Comparison of ENCODE assay signal across 1 cellular context in the genomic region with DNA sequence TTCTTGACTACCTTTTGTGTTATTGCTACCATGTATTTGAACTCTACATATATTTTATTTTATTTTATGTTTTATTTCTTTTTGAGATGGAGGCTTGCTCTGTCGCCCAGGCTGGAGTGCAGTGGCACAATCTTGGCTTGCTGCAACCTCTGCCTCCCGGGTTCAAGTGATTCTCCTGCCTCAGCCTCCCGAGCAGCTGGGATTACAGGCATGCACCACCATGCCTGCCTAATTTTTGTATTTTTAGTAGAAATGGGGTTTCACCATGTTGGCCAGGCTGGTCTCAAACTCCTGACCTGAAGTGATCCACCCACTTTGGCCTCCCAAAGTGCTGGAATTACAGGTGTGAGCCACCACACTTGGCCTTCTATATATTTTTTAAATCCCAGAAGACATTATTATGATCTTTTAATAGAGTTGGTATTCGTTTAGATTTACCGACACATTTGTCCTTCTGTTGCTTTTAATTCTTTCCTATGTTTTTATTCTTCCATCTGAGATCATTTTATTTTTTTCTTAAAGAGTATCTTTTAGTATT.
TF ChIP-seq lines count a peak whose summit lies in the region.

No MANE protein-coding gene starts in this region.

TF ChIP-seq in GM12878, 131 proteins besides CTCF, POLR2A, EP300 and RAD21:
- TF ChIP-seq ETV6 (conservative IDR thresholded peaks at IDR 0.05 in 1 of 2, IDR thresholded peaks at IDR 0.05 in 1 of 2; ENCODE audit: borderline replicate concordance in 1 of 2, low read depth in 1 of 2) (peak in 1 of 2 experiments; percentile 86; a peak in 2 of 4 replicates), NFXL1 (IDR thresholded peaks at IDR 0.05; ENCODE audit: borderline replicate concordance) (peak; percentile 53; the same call in 1 of the 2 replicates)
TF ChIP-seq in GM12878: peak in this region for 2; not testable (repeated sequence) for 129.
